ENCODE assay signal across 2 cellular contexts in genomic region chr16:28297784-28298510, GRCh38.
TF ChIP-seq lines count a peak whose summit lies in the region.

No MANE protein-coding gene starts in this region.

TF ChIP-seq in Ishikawa, 13 proteins besides CTCF, POLR2A, EP300 and RAD21:
- TF ChIP-seq, protein P1, sequence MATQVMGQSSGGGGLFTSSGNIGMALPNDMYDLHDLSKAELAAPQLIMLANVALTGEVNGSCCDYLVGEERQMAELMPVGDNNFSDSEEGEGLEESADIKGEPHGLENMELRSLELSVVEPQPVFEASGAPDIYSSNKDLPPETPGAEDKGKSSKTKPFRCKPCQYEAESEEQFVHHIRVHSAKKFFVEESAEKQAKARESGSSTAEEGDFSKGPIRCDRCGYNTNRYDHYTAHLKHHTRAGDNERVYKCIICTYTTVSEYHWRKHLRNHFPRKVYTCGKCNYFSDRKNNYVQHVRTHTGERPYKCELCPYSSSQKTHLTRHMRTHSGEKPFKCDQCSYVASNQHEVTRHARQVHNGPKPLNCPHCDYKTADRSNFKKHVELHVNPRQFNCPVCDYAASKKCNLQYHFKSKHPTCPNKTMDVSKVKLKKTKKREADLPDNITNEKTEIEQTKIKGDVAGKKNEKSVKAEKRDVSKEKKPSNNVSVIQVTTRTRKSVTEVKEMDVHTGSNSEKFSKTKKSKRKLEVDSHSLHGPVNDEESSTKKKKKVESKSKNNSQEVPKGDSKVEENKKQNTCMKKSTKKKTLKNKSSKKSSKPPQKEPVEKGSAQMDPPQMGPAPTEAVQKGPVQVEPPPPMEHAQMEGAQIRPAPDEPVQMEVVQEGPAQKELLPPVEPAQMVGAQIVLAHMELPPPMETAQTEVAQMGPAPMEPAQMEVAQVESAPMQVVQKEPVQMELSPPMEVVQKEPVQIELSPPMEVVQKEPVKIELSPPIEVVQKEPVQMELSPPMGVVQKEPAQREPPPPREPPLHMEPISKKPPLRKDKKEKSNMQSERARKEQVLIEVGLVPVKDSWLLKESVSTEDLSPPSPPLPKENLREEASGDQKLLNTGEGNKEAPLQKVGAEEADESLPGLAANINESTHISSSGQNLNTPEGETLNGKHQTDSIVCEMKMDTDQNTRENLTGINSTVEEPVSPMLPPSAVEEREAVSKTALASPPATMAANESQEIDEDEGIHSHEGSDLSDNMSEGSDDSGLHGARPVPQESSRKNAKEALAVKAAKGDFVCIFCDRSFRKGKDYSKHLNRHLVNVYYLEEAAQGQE (IDR thresholded peaks at IDR 0.05; ENCODE audit: low read depth): peak; percentile 73
- no peak for TF ChIP-seq CEBPB (IDR thresholded peaks at IDR 0.05)
TF ChIP-seq in Ishikawa: peak in this region for 1.

TF ChIP-seq in K562, 482 proteins besides CTCF, POLR2A, EP300 and RAD21 (continued from another document):
- TF ChIP-seq ZNF318 (IDR thresholded peaks at IDR 0.05; ENCODE audit: borderline replicate concordance in 1 of 2, low read depth in 1 of 2) (no peak), KLF13 (tag; IDR thresholded peaks at IDR 0.05; ENCODE audit: borderline replicate concordance, low read depth) (no peak), ZNF699 (CRISPR knock-in tag; IDR thresholded peaks at IDR 0.05; ENCODE audit: insufficient replicate concordance) (no peak), ZNF512 (tag; IDR thresholded peaks at IDR 0.05) (no peak), MLLT1 (IDR thresholded peaks at IDR 0.05) (no peak), TEAD1 (CRISPR knock-in tag; IDR thresholded peaks at IDR 0.05) (no peak), TSHZ1 (CRISPR knock-in tag; IDR thresholded peaks at IDR 0.05) (no peak)
